11 cellular contexts compared by ENCODE assay signal in the genomic region with DNA sequence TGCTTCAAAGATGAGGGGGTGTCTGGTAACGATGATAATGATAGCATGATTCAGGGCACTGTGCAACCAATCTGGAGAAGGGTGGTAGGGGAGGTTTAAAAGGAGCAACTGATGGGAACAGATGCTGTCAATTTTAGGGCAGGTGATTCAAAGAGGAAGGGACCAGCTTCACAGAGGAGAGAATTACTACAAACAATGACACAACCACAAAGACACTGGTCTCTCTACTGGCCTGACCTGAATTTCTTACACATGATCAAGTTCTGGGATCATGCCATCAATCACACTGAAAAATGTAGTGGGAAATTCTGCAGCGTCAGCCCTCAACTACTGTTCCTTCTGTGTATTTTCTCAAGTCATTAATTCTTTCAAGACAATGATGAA. TPM values are rescaled to one million over a fixed set of nuclear protein-coding genes. Genes with fewer than 3 reads are reported as not detected.
DNase-seq lines count a peak whose midpoint lies in the region; FAIRE-seq and TF ChIP-seq lines count a peak whose summit lies in the region.
"Had no signal": no experiment of that assay in that cellular context is flagged by ENCODE, and none has a peak within 500 bp of the region (broad histone marks: within the 10 kb centered on the region; RNA-seq: fewer than 3 reads in every experiment).

No MANE protein-coding gene starts in this region.

- H3K36me3 Mint-ChIP-seq in activated naive CD4-positive, alpha-beta T cell treated with anti-CD3 and anti-CD28 coated beads, Interleukin-2, amount 50 U/mL, for 24 hours, result peaks cover 14% of the 10 kb centered on the region
- H3K36me3 Mint-ChIP-seq in activated naive CD4-positive, alpha-beta T cell treated with anti-CD3 and anti-CD28 coated beads for 36 hours (ENCODE audit: low read depth), result peaks cover 15% of the 10 kb centered on the region
- peaks cover 3% of the 10 kb centered on the region for H3K36me3 Mint-ChIP-seq in astrocyte (ENCODE audit: low read depth, unreplicated experiment)
- H3K36me3 Mint-ChIP-seq in type B pancreatic cell, result peaks cover 10% of the 10 kb centered on the region

- peaks cover 17% of the 10 kb centered on the region for H4K20me1 ChIP-seq in astrocyte (ENCODE audit: insufficient read depth, low read length)

- H3K36me3 ChIP-seq in astrocyte (ENCODE audit: insufficient read depth, low read length), result peaks cover 3% of the 10 kb centered on the region

- in situ Hi-C loops in GM13977 (cut with MboI; ENCODE audit: low pct_unique_long_range_greater_than_20kb, low sequenced_read_pairs, unreplicated experiment), result loop anchor here (10.0 kb wide), 1 partner anchor 96 kb away; no protein-coding TSS in a partner anchor

- TF ChIP-seq CTCF in astrocyte (IDR thresholded peaks at IDR 0.05; ENCODE audit: insufficient read depth, low read depth, low read length) (no peak), type B pancreatic cell (conservative IDR thresholded peaks at IDR 0.05) (no peak), GM13977 (IDR thresholded peaks at IDR 0.05; ENCODE audit: extremely low read depth, insufficient read depth, missing control alignments) (no peak)

- H3K4me1 Mint-ChIP-seq in activated naive CD4-positive, alpha-beta T cell treated with anti-CD3 and anti-CD28 coated beads, Interleukin-2, amount 50 U/mL, for 24 hours, result peaks cover 18% of the 10 kb centered on the region
- peaks cover 23% of the 10 kb centered on the region for H3K4me1 Mint-ChIP-seq in activated naive CD4-positive, alpha-beta T cell treated with anti-CD3 and anti-CD28 coated beads for 36 hours (ENCODE audit: low read depth)
- H3K4me1 Mint-ChIP-seq in astrocyte (ENCODE audit: low read depth, unreplicated experiment), result peaks cover 41% of the 10 kb centered on the region
- H3K4me1 Mint-ChIP-seq in type B pancreatic cell (ENCODE audit: unreplicated experiment), result peaks cover 22% of the 10 kb centered on the region

- peaks cover 17% of the 10 kb centered on the region for H3K79me2 ChIP-seq in astrocyte (ENCODE audit: insufficient read depth, low read length)

- peak overlapping the region; percentile 82 for H3K27ac Mint-ChIP-seq in activated naive CD4-positive, alpha-beta T cell treated with anti-CD3 and anti-CD28 coated beads, Interleukin-2, amount 50 U/mL, for 24 hours
- H3K27ac Mint-ChIP-seq in activated naive CD4-positive, alpha-beta T cell treated with anti-CD3 and anti-CD28 coated beads for 36 hours, result no peak overlapping the region
- peak overlapping the region; percentile 92 for H3K27ac Mint-ChIP-seq in astrocyte (ENCODE audit: unreplicated experiment)
- H3K27ac Mint-ChIP-seq in type B pancreatic cell, result peak overlapping the region; percentile 98

- H3K4me3 Mint-ChIP-seq in activated naive CD4-positive, alpha-beta T cell treated with anti-CD3 and anti-CD28 coated beads, Interleukin-2, amount 50 U/mL, for 24 hours, result no peak overlapping the region
- H3K4me3 Mint-ChIP-seq in activated naive CD4-positive, alpha-beta T cell treated with anti-CD3 and anti-CD28 coated beads for 36 hours, result no peak overlapping the region
- peak overlapping the region; percentile 61 for H3K4me3 Mint-ChIP-seq in astrocyte (ENCODE audit: unreplicated experiment)
- peak overlapping the region; percentile 75 for H3K4me3 Mint-ChIP-seq in type B pancreatic cell

- H3K27me3 ChIP-seq in astrocyte (ENCODE audit: insufficient read depth, low read length), result no peaks in the 10 kb centered on the region

- H3K4me3 ChIP-seq in astrocyte (ENCODE audit: insufficient read depth, low read depth, low read length), result no peak overlapping the region

- H3K9me3 ChIP-seq in astrocyte (ENCODE audit: insufficient read depth, low read depth, low read length), result no peaks in the 10 kb centered on the region

- peak overlapping the region; percentile 76 for H3K4me2 ChIP-seq in astrocyte (ENCODE audit: low read length)

- peak overlapping the region; percentile 60 for H3K9ac ChIP-seq in astrocyte (ENCODE audit: low read length)

- peak overlapping the region; percentile 87 for H3K27ac ChIP-seq in astrocyte (ENCODE audit: low read depth, low read length)

- CTCF ChIA-PET in activated naive CD4-positive, alpha-beta T cell treated with anti-CD3 and anti-CD28 coated beads for 36 hours (lab: Charles Lee), result interaction anchor here (1.6 kb wide), 1 partner anchor 63 kb away, joined by 3 read pairs; no protein-coding TSS in a partner anchor

- no peak for FAIRE-seq in astrocyte (lab: Jason Lieb, UNC)

- no peaks in the 10 kb centered on the region for H3K27me3 Mint-ChIP-seq in activated naive CD4-positive, alpha-beta T cell treated with anti-CD3 and anti-CD28 coated beads, Interleukin-2, amount 50 U/mL, for 24 hours
- no peaks in the 10 kb centered on the region for H3K27me3 Mint-ChIP-seq in activated naive CD4-positive, alpha-beta T cell treated with anti-CD3 and anti-CD28 coated beads for 36 hours (ENCODE audit: low read depth)
- H3K27me3 Mint-ChIP-seq in astrocyte (ENCODE audit: low read depth, unreplicated experiment), result no peaks in the 10 kb centered on the region
- H3K27me3 Mint-ChIP-seq in type B pancreatic cell, result no peaks in the 10 kb centered on the region

- H3K9me3 Mint-ChIP-seq in activated naive CD4-positive, alpha-beta T cell treated with anti-CD3 and anti-CD28 coated beads, Interleukin-2, amount 50 U/mL, for 24 hours, result no peaks in the 10 kb centered on the region
- H3K9me3 Mint-ChIP-seq in activated naive CD4-positive, alpha-beta T cell treated with anti-CD3 and anti-CD28 coated beads for 36 hours, result no peaks in the 10 kb centered on the region
- H3K9me3 Mint-ChIP-seq in astrocyte (ENCODE audit: unreplicated experiment) (no peaks in the 10 kb centered on the region), type B pancreatic cell (no peaks in the 10 kb centered on the region)
- H3K9me3 Mint-ChIP-seq: neural crest cell had no signal

- no peak overlapping the region for H2AFZ ChIP-seq in astrocyte (ENCODE audit: low read depth, low read length)

- DNase-seq in activated naive CD4-positive, alpha-beta T cell treated with anti-CD3 and anti-CD28 coated beads for 36 hours, result no peak
- DNase-seq in astrocyte (ENCODE audit: low read depth), result peak; percentile 88
- peak; percentile 89 for DNase-seq in kidney tubule cell (ENCODE audit: low spot score)
- DNase-seq in type B pancreatic cell (ENCODE audit: extremely low spot score, unreplicated experiment), result no peak
- DNase-seq in GM13977 (ENCODE audit: low spot score), result no peak
- no peak for DNase-seq in NCI-H524 (lab: John Stamatoyannopoulos, UW)
- DNase-seq in stimulated activated CD4-positive, alpha-beta T cell treated with anti-CD3 and anti-CD28 coated beads, Interleukin-2, amount 100 ng/mL, for 48 hours, result no peak
- DNase-seq: activated CD4-positive, alpha-beta T cell treated with anti-CD3 and anti-CD28 coated beads, Interleukin-2, amount 50 U/mL, for 1 hour; NCI-H1436 treated with DMSO at 0.1 percent for 48 hours had no signal

- intact Hi-C loops in activated naive CD4-positive, alpha-beta T cell treated with anti-CD3 and anti-CD28 coated beads for 36 hours (cut with micrococcal nuclease), result loop anchor here (5.0 kb wide), 2 partner anchors 356 to 666 kb away; no protein-coding TSS in a partner anchor

- H3K4me1 ChIP-seq in astrocyte (ENCODE audit: insufficient read depth, low read length), result peaks cover 51% of the 10 kb centered on the region

RNA-seq across cellular contexts. Expression of a gene that starts 2.6 kb away (rescaled TPM):
- total RNA-seq in activated naive CD4-positive, alpha-beta T cell treated with anti-CD3 and anti-CD28 coated beads for 36 hours, result 100 to 1,000 TPM; 170 to 181 TPM
- total RNA-seq in astrocyte (290 and 323 TPM in 2 replicates), type B pancreatic cell (ENCODE audit: low replicate concordance) (153 and 162 TPM in 2 replicates)

Comparison
In these comparisons a context has a peak if more than half of its experiments do, and no peak if none do; other contexts are left out.
1. H3K4me3 Mint-ChIP-seq: peak in astrocyte (single experiment) and type B pancreatic cell (single experiment); none in activated naive CD4-positive, alpha-beta T cell treated with anti-CD3 and anti-CD28 coated beads, Interleukin-2, amount 50 U/mL, for 24 hours (single experiment) and activated naive CD4-positive, alpha-beta T cell treated with anti-CD3 and anti-CD28 coated beads for 36 hours (single experiment).
2. DNase-seq: peak in astrocyte (single experiment) and kidney tubule cell (single experiment); none in activated naive CD4-positive, alpha-beta T cell treated with anti-CD3 and anti-CD28 coated beads for 36 hours (single experiment), type B pancreatic cell (single experiment), GM13977 (single experiment), NCI-H524 (0 of 2) and stimulated activated CD4-positive, alpha-beta T cell treated with anti-CD3 and anti-CD28 coated beads, Interleukin-2, amount 100 ng/mL, for 48 hours (0 of 2).